Comparison of ENCODE assay signal across 19 cellular contexts in the genomic region with DNA sequence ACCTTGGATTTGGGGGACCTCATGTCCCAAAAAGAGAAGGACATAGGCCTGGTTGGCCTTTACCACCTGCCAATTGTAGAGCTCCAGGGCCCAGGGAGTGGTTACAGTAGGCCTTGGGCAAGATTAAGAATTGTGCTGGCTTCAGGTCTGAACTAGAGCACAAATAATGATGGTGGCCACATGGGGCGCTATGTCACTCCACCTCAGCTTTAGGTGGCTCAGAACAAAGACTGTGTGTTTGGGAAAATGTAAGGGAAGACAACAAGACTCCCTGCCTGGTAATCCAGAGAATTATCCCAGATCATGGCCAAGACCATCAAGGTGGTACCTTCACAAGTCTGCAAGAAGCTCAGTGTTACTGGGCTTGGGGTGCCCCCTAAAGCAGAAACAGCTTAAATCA.
DNase-seq lines count a peak whose midpoint lies in the region; ATAC-seq and TF ChIP-seq lines count a peak whose summit lies in the region.
"Had no signal": no experiment of that assay in that cellular context is flagged by ENCODE, and none has a peak within 500 bp of the region (broad histone marks: within the 10 kb centered on the region; RNA-seq: fewer than 3 reads in every experiment).

No MANE protein-coding gene starts in this region.

- H4K20me1 ChIP-seq in H9 (ENCODE audit: control insufficient read depth, insufficient read depth, insufficient read length), result no peaks in the 10 kb centered on the region

- H2BK5ac ChIP-seq in H9 (ENCODE audit: insufficient read length, low read length), result no peak overlapping the region

- H4K91ac ChIP-seq in H9 (ENCODE audit: insufficient read length, low read depth, low read length), result no peak overlapping the region

- H3K18ac ChIP-seq in H9 (ENCODE audit: insufficient read length, low read depth, low read length), result no peak overlapping the region

- peaks cover 0 to 2% of the 10 kb centered on the region in 2 experiments; a peak in 1 of 4 replicates for H3K4me1 Mint-ChIP-seq in H9
- H3K4me1 Mint-ChIP-seq in activated CD4-positive, alpha-beta memory T cell treated with anti-CD3 and anti-CD28 coated beads for 36 hours (ENCODE audit: low read depth), result no peaks in the 10 kb centered on the region
- H3K4me1 Mint-ChIP-seq: activated CD8-positive, alpha-beta memory T cell treated with anti-CD3 and anti-CD28 coated beads, Interleukin-2, amount 10 ng/mL, durations not matched to agents 7 days and 5 days; memory B cell had no signal

- H2AFZ ChIP-seq in H9 (ENCODE audit: low read length), result no peak overlapping the region

- peak; percentile 72 for TF ChIP-seq CTCF in H9 (conservative IDR thresholded peaks at IDR 0.05)

- no peak overlapping the region for H3T11ph ChIP-seq in H9 (ENCODE audit: low read length)

- H3K4me1 ChIP-seq in H9 (ENCODE audit: insufficient read depth, low read length), result no peaks in the 10 kb centered on the region
- no peaks in the 10 kb centered on the region for H3K4me1 ChIP-seq in SJCRH30
- H3K4me1 ChIP-seq: colonic mucosa had no signal

- H3K36me3 ChIP-seq in SJCRH30, result no peaks in the 10 kb centered on the region
- H3K36me3 ChIP-seq: colonic mucosa had no signal

- no peak overlapping the region for H2BK12ac ChIP-seq in H9 (ENCODE audit: insufficient read length, low read depth, low read length)

- H2AK5ac ChIP-seq in H9 (ENCODE audit: insufficient read length, low read length), result no peak overlapping the region

- no peaks in the 10 kb centered on the region for H3K79me2 ChIP-seq in H9 (ENCODE audit: insufficient read depth, low read length)

- peak; percentile 4 for DNase-seq in ELR (ENCODE audit: low read depth)
- peak; percentile 71 for DNase-seq in H9
- DNase-seq in SJCRH30, result peak; percentile 5 to 43
- DNase-seq in islet precursor cell, result peak; percentile 62
- DNase-seq in NCI-H2196 treated with DMSO at 0.1 percent for 48 hours (lab: John Stamatoyannopoulos, UW; ENCODE audit: unreplicated experiment), result no peak
- no peak for DNase-seq in activated CD4-positive, alpha-beta memory T cell treated with anti-CD3 and anti-CD28 coated beads for 36 hours
- DNase-seq: activated CD4-positive, CD25-positive, alpha-beta regulatory T cell; activated CD8-positive, alpha-beta memory T cell treated with anti-CD3 and anti-CD28 coated beads, Interleukin-2, amount 10 ng/mL, durations not matched to agents 7 days and 5 days; activated effector memory CD4-positive, alpha-beta T cell treated with Interleukin-2 at 50 U/mL for 16 hours; amygdala; C1 segment of cervical spinal cord; colonic mucosa; NCI-H187 treated with DMSO at 0.1 percent for 48 hours; NCI-H510A treated with DMSO at 0.1 percent for 48 hours; right cardiac atrium; RPMI8226; T-helper 1 cell had no signal

- H3K27ac Mint-ChIP-seq in H9, result no peak overlapping the region
- H3K27ac Mint-ChIP-seq in activated CD4-positive, alpha-beta memory T cell treated with anti-CD3 and anti-CD28 coated beads for 36 hours, result no peak overlapping the region
- H3K27ac Mint-ChIP-seq: activated CD8-positive, alpha-beta memory T cell treated with anti-CD3 and anti-CD28 coated beads, Interleukin-2, amount 10 ng/mL, durations not matched to agents 7 days and 5 days; memory B cell had no signal

- no peak for ATAC-seq in GM19351 (IDR thresholded peaks at IDR 0.05; ENCODE audit: unreplicated experiment)
- ATAC-seq: activated CD8-positive, alpha-beta memory T cell treated with anti-CD3 and anti-CD28 coated beads, Interleukin-2, amount 10 ng/mL, durations not matched to agents 7 days and 5 days; right cardiac atrium had no signal

- no peak overlapping the region for H3K4ac ChIP-seq in H9 (ENCODE audit: low read depth, low read length)

- no peaks in the 10 kb centered on the region for H3K79me1 ChIP-seq in H9 (ENCODE audit: insufficient read depth, low read depth, low read length, poor library complexity, severe bottlenecking)

- H3K27ac ChIP-seq in H9 (ENCODE audit: insufficient read length, low read depth, low read length) (no peak overlapping the region), SJCRH30 (no peak overlapping the region)
- H3K27ac ChIP-seq: colonic mucosa had no signal

- no peaks in the 10 kb centered on the region for H3K9me3 ChIP-seq in H9 (ENCODE audit: control insufficient read depth, low read depth, low read length)
- no peaks in the 10 kb centered on the region for H3K9me3 ChIP-seq in SJCRH30 (replicated peaks)
- H3K9me3 ChIP-seq: colonic mucosa had no signal

- CTCF ChIA-PET in activated CD4-positive, alpha-beta memory T cell treated with anti-CD3 and anti-CD28 coated beads for 36 hours (lab: Charles Lee), result no interaction called here

- H3K9me3 Mint-ChIP-seq in H9, result peaks cover 8 to 12% of the 10 kb centered on the region in 2 experiments; a peak in 4 of 5 replicates
- peaks cover 19% of the 10 kb centered on the region for H3K9me3 Mint-ChIP-seq in activated CD4-positive, alpha-beta memory T cell treated with anti-CD3 and anti-CD28 coated beads for 36 hours

- intact Hi-C loops in activated CD4-positive, alpha-beta memory T cell treated with anti-CD3 and anti-CD28 coated beads for 36 hours (cut with micrococcal nuclease), result no loop called here

- no peak overlapping the region for H3K23ac ChIP-seq in H9 (ENCODE audit: insufficient read length, low read depth, low read length)

- no peak overlapping the region for H3K9ac ChIP-seq in H9 (ENCODE audit: extremely low read depth, insufficient read length, low read length)

- H2BK120ac ChIP-seq in H9 (ENCODE audit: low read depth, low read length, poor library complexity, severe bottlenecking), result no peak overlapping the region

- no CpG with 5 or more reads among the region's 1 CpG for WGBS in H9 (ENCODE audit: extremely low coverage, insufficient read length, low lambda C conversion rate)

- H3K4me3 ChIP-seq in SJCRH30, result no peak overlapping the region
- H3K4me3 ChIP-seq: colonic mucosa had no signal

- no peak overlapping the region for H2BK15ac ChIP-seq in H9 (ENCODE audit: low read depth, low read length)

- POLR2A ChIA-PET in activated CD4-positive, alpha-beta memory T cell treated with anti-CD3 and anti-CD28 coated beads for 36 hours (lab: Charles Lee), result no interaction called here

- H3K4me3 Mint-ChIP-seq in H9, result no peak overlapping the region
- no peak overlapping the region for H3K4me3 Mint-ChIP-seq in activated CD4-positive, alpha-beta memory T cell treated with anti-CD3 and anti-CD28 coated beads for 36 hours
- H3K4me3 Mint-ChIP-seq: activated CD8-positive, alpha-beta memory T cell treated with anti-CD3 and anti-CD28 coated beads, Interleukin-2, amount 10 ng/mL, durations not matched to agents 7 days and 5 days; memory B cell had no signal

- no peaks in the 10 kb centered on the region for H3K27me3 Mint-ChIP-seq in H9 (ENCODE audit: low read depth)
- no peaks in the 10 kb centered on the region for H3K27me3 Mint-ChIP-seq in activated CD4-positive, alpha-beta memory T cell treated with anti-CD3 and anti-CD28 coated beads for 36 hours
- H3K27me3 Mint-ChIP-seq: activated CD8-positive, alpha-beta memory T cell treated with anti-CD3 and anti-CD28 coated beads, Interleukin-2, amount 10 ng/mL, durations not matched to agents 7 days and 5 days; memory B cell had no signal

- H4K8ac ChIP-seq in H9 (replicated peaks; ENCODE audit: insufficient read length, low read depth, low read length), result no peak overlapping the region

- H3K14ac ChIP-seq in H9 (ENCODE audit: insufficient read depth, low read length), result no peak overlapping the region

- no peak overlapping the region for H3K4me2 ChIP-seq in H9 (ENCODE audit: insufficient read depth, insufficient read length, low read length)

- no peak overlapping the region for H2BK20ac ChIP-seq in H9 (ENCODE audit: low read depth, low read length, poor library complexity, severe bottlenecking)

- no peak overlapping the region for H3K56ac ChIP-seq in H9 (ENCODE audit: insufficient read length, low read depth, low read length)

- no peak overlapping the region for H4K5ac ChIP-seq in H9 (ENCODE audit: insufficient read length, low read depth, low read length)

- no peaks in the 10 kb centered on the region for H3K23me2 ChIP-seq in H9 (ENCODE audit: insufficient read length, low read depth, low read length, poor library complexity, severe bottlenecking)

- peaks cover 5 to 11% (median 7%) of the 10 kb centered on the region in 3 experiments; a peak in 6 of 7 replicates for H3K36me3 Mint-ChIP-seq in H9 (ENCODE audit: insufficient read depth in 1 of 3, low read depth in 3 of 3)
- no peaks in the 10 kb centered on the region for H3K36me3 Mint-ChIP-seq in activated CD4-positive, alpha-beta memory T cell treated with anti-CD3 and anti-CD28 coated beads for 36 hours
- H3K36me3 Mint-ChIP-seq: activated CD8-positive, alpha-beta memory T cell treated with anti-CD3 and anti-CD28 coated beads, Interleukin-2, amount 10 ng/mL, durations not matched to agents 7 days and 5 days; memory B cell had no signal

- H3K27me3 ChIP-seq in H9 (ENCODE audit: insufficient read depth, low read length) (no peaks in the 10 kb centered on the region; the same call in 1 of the 2 replicates), SJCRH30 (no peaks in the 10 kb centered on the region)
- H3K27me3 ChIP-seq: colonic mucosa had no signal

Comparison
In these comparisons a context has a peak if more than half of its experiments do, and no peak if none do; other contexts are left out.
1. DNase-seq: peak in ELR (single experiment), H9 (single experiment), SJCRH30 (2 of 2) and islet precursor cell (single experiment); none in NCI-H2196 treated with DMSO at 0.1 percent for 48 hours (single experiment) and activated CD4-positive, alpha-beta memory T cell treated with anti-CD3 and anti-CD28 coated beads for 36 hours (single experiment).